In genomic region chr1:16073490-16074104, GRCh38 we compare ENCODE assay signal across 8 cellular contexts.
DNase-seq lines count a peak whose midpoint lies in the region; ATAC-seq and TF ChIP-seq lines count a peak whose summit lies in the region.

TSS of gene FAM131C (minus strand) at chr1:16073651. CDS start at chr1:16073442, 209 bp downstream.

- ATAC-seq in GM21825 (IDR thresholded peaks at IDR 0.05; ENCODE audit: unreplicated experiment): peak; percentile 50
- ATAC-seq in SK-N-SH treated with all-trans-retinoic acid at 6 μM for 48 hours: peak; percentile 44
- ATAC-seq in GM19452 (IDR thresholded peaks at IDR 0.05; ENCODE audit: unreplicated experiment): no peak

- no peaks in the 10 kb centered on the region for H3K79me2 ChIP-seq in ACC112 (ENCODE audit: control insufficient read depth, insufficient read depth, low read length, unreplicated experiment)

- no peaks in the 10 kb centered on the region for H3K36me3 ChIP-seq in ACC112 (ENCODE audit: insufficient read depth, low read length)

- DNase-seq in astrocyte of the hippocampus (ENCODE audit: low read depth, low spot score): peak; percentile 67
- DNase-seq in iPS-NIHi7 (ENCODE audit: extremely low spot score): peak; percentile 84
- DNase-seq in stimulated activated CD4-positive, alpha-beta T cell treated with anti-CD3 and anti-CD28 coated beads, Interleukin-4, amount 100 ng/mL, for 24 hours: peak; percentile 34
- no peak for DNase-seq in NCI-H187 treated with DMSO at 0.1 percent for 48 hours (lab: John Stamatoyannopoulos, UW)

- H2AFZ ChIP-seq in ACC112 (ENCODE audit: low read length, unreplicated experiment): peak within 1 kb of the TSS; percentile 73

- peaks cover 27% of the 10 kb centered on the region for H3K4me1 ChIP-seq in ACC112 (ENCODE audit: control insufficient read depth, insufficient read depth, low read length, unreplicated experiment)

- no peak within 1 kb of the TSS for H3K27ac ChIP-seq in ACC112 (ENCODE audit: low read depth, low read length)

- H3K4me3 ChIP-seq in ACC112 (ENCODE audit: low read depth, low read length): peak within 1 kb of the TSS; percentile 71

- H3K27me3 ChIP-seq in ACC112 (ENCODE audit: insufficient read depth, low read length): no peaks in the 10 kb centered on the region

TF ChIP-seq in SK-N-SH treated with all-trans-retinoic acid at 6 μM for 48 hours, 23 proteins besides CTCF, POLR2A, EP300 and RAD21:
- TF ChIP-seq ZNF565 (CRISPR knock-in tag; conservative IDR thresholded peaks at IDR 0.05; ENCODE audit: low read depth) (no peak), PATZ1 (CRISPR knock-in tag; IDR thresholded peaks at IDR 0.05; ENCODE audit: borderline replicate concordance) (no peak), ZNF70 (CRISPR knock-in tag; IDR thresholded peaks at IDR 0.05) (no peak), ZC3H10 (CRISPR knock-in tag; IDR thresholded peaks at IDR 0.05) (no peak), TSHZ2 (CRISPR knock-in tag; IDR thresholded peaks at IDR 0.05) (no peak), TOX (CRISPR knock-in tag; IDR thresholded peaks at IDR 0.05; ENCODE audit: borderline replicate concordance) (no peak), CSRNP3 (CRISPR knock-in tag; IDR thresholded peaks at IDR 0.05) (no peak), ZFP30 (CRISPR knock-in tag; IDR thresholded peaks at IDR 0.05) (no peak), ZNF8 (CRISPR knock-in tag; IDR thresholded peaks at IDR 0.05) (no peak), OSR1 (CRISPR knock-in tag; IDR thresholded peaks at IDR 0.05) (no peak), ESRRG (CRISPR knock-in tag; IDR thresholded peaks at IDR 0.05) (no peak), CREB5 (CRISPR knock-in tag; IDR thresholded peaks at IDR 0.05; ENCODE audit: low read depth) (no peak), POU6F1 (CRISPR knock-in tag; IDR thresholded peaks at IDR 0.05; ENCODE audit: borderline replicate concordance, low read depth) (no peak), TCF4 (CRISPR knock-in tag; IDR thresholded peaks at IDR 0.05; ENCODE audit: borderline replicate concordance) (no peak), PPARA (CRISPR knock-in tag; IDR thresholded peaks at IDR 0.05; ENCODE audit: borderline replicate concordance) (no peak), BACH2 (CRISPR knock-in tag; IDR thresholded peaks at IDR 0.05; ENCODE audit: borderline replicate concordance) (no peak), ZFP3 (CRISPR knock-in tag; IDR thresholded peaks at IDR 0.05) (no peak), GLIS3 (CRISPR knock-in tag; IDR thresholded peaks at IDR 0.05) (no peak)
